In genomic region chr11:63738720-63739360, GRCh38 we compare ENCODE assay signal across 8 cellular contexts. TPM values are rescaled to one million over a fixed set of nuclear protein-coding genes. Genes with fewer than 3 reads are reported as not detected.
A peak's percentile ranks its signal among the peaks of the same experiment; 100 is the strongest.
DNase-seq lines count a peak whose midpoint lies in the region; ATAC-seq and TF ChIP-seq lines count a peak whose summit lies in the region.

No MANE protein-coding gene starts in this region.

- no peak for TF ChIP-seq POLR2A in gastroesophageal sphincter (IDR thresholded peaks at IDR 0.05)
- TF ChIP-seq POLR2A in prostate gland (IDR thresholded peaks at IDR 0.05) = no peak

- no peaks in the 10 kb centered on the region for H3K9me3 ChIP-seq in gastroesophageal sphincter
- no peaks in the 10 kb centered on the region for H3K9me3 ChIP-seq in prostate gland
- H3K9me3 ChIP-seq in aorta (ENCODE audit: control insufficient read depth, low read length) = no peaks in the 10 kb centered on the region

- H3K27ac ChIP-seq in gastroesophageal sphincter (peak overlapping the region in 2 of 4 donors; percentile 8 to 33), prostate gland (no peak overlapping the region), aorta (ENCODE audit: low read depth in 1 of 2, low read length in 2 of 2) (no peak overlapping the region)

- H3K4me3 ChIP-seq in LNCaP clone FGC (ENCODE audit: low read depth, low read length) = no peak overlapping the region
- no peak overlapping the region for H3K4me3 ChIP-seq in gastroesophageal sphincter
- no peak overlapping the region for H3K4me3 ChIP-seq in prostate gland
- no peak overlapping the region for H3K4me3 ChIP-seq in aorta (ENCODE audit: low read length in 2 of 2)

- H3K36me3 ChIP-seq in gastroesophageal sphincter = no peaks in the 10 kb centered on the region
- no peaks in the 10 kb centered on the region for H3K36me3 ChIP-seq in prostate gland
- no peaks in the 10 kb centered on the region for H3K36me3 ChIP-seq in aorta (ENCODE audit: control insufficient read depth in 1 of 2, insufficient read depth in 2 of 2, low read length in 1 of 2)

- peak; percentile 49 for DNase-seq in DMS153 treated with DMSO at 0.1 percent for 48 hours (lab: John Stamatoyannopoulos, UW; ENCODE audit: unreplicated experiment)
- DNase-seq in LNCaP clone FGC (ENCODE audit: low read depth) = peak; percentile 56
- peak; percentile 27 to 32 for DNase-seq in SHP77 (lab: John Stamatoyannopoulos, UW)
- peak; percentile 37 for DNase-seq in activated effector memory CD4-positive, alpha-beta T cell treated with Interleukin-2 at 50 U/mL for 16 hours
- DNase-seq in prostate gland (ENCODE audit: low spot score) = peak; percentile 69
- DNase-seq in aorta = peak in 1 of 2 donors; percentile 71

- intact Hi-C loops in prostate gland (cut with DNase I) = loop anchor here (5.0 to 10.0 kb wide), 3 partner anchors 54 to 262 kb away; partner anchors contain the start of gene RTN3
- intact Hi-C loops in aorta (cut with DNase I) = loop anchor here (5.0 kb wide), 2 partner anchors 97 to 262 kb away; no protein-coding TSS in a partner anchor

- H3K27me3 ChIP-seq in gastroesophageal sphincter (no peaks in the 10 kb centered on the region), prostate gland (replicated peaks; ENCODE audit: insufficient read depth) (no peaks in the 10 kb centered on the region), aorta (ENCODE audit: control insufficient read depth in 1 of 2, insufficient read depth in 2 of 2, low read length in 1 of 2) (no peaks in the 10 kb centered on the region)

- no peak for TF ChIP-seq EP300 in gastroesophageal sphincter (IDR thresholded peaks at IDR 0.05)

- TF ChIP-seq CTCF in LNCaP clone FGC (IDR thresholded peaks at IDR 0.05; ENCODE audit: control insufficient read depth, extremely low read depth, insufficient read depth) = peak; percentile 86
- TF ChIP-seq CTCF in gastroesophageal sphincter (IDR thresholded peaks at IDR 0.05) = peak; percentile 91 to 98 (median 92)
- TF ChIP-seq CTCF in prostate gland (IDR thresholded peaks at IDR 0.05) = peak; percentile 81 to 91 (median 87)

- H3K4me1 ChIP-seq in gastroesophageal sphincter = peaks cover 0 to 19% (median 0%) of the 10 kb centered on the region in 3 donors
- no peaks in the 10 kb centered on the region for H3K4me1 ChIP-seq in prostate gland (replicated peaks)
- H3K4me1 ChIP-seq in aorta (ENCODE audit: control insufficient read depth in 1 of 2, insufficient read depth in 2 of 2, low read length in 2 of 2) = no peaks in the 10 kb centered on the region

- ATAC-seq in gastroesophageal sphincter (peak; percentile 46), aorta (ENCODE audit: low FRiP score) (peak; percentile 90), GM19035 (IDR thresholded peaks at IDR 0.05; ENCODE audit: unreplicated experiment) (no peak)

- 15 to 17% methylated on average over 8 of the region's 8 CpGs for WGBS in gastroesophageal sphincter (ENCODE audit: low coverage in 1 of 2), 2 donors
- 19% methylated on average over 8 of the region's 8 CpGs for WGBS in prostate gland
- 14 to 15% methylated on average over 8 of the region's 8 CpGs for WGBS in aorta, 2 donors

RNA-seq across cellular contexts. Expression of gene ZFTA, which starts 29.7 kb away (rescaled TPM):
- total RNA-seq in gastroesophageal sphincter (10 to 100 TPM; 13.2 to 31.8 (median 24.5) TPM), prostate gland (10 to 100 TPM; 13.9 to 32.7 TPM), aorta (10 to 100 TPM; 20.1 to 30.9 TPM)
- polyA plus RNA-seq in aorta = 10 to 100 TPM in 1 of 2 donors, 1 to 10 TPM in 1; 4.3 to 14.0 TPM

RNA-seq across cellular contexts. Expression of gene RTN3, which starts 57.5 kb away (rescaled TPM):
- total RNA-seq in gastroesophageal sphincter = 100 to 1,000 TPM in 1 of 4 donors, 10 to 100 TPM in 3; 78.4 to 115 (median 94.2) TPM
- 10 to 100 TPM; 74.1 to 88.8 TPM for total RNA-seq in prostate gland
- total RNA-seq in aorta = 10 to 100 TPM; 72.3 to 89.4 TPM
- 10 to 100 TPM; 42.4 to 80.9 TPM for polyA plus RNA-seq in aorta
